21 cellular contexts compared by ENCODE assay signal in the genomic region with DNA sequence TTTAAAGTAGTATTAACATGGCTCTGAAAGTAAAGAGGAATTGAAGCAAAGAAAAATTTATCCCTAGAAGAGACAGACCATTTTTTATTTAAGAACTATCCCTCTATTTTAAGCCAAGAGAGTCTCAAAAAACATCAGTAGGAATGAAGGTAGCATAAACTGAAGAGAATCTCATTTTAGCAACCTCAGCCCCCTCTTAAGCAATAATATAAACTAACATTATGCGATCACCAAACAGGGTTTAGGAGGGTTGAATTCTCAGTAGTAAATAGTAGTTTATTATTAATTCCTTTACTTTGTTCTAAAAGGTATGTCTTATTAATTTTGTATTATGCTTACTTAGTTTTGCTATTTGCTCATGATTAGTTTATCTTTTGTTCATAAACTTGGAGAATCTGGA.
"Had no signal": no experiment of that assay in that cellular context is flagged by ENCODE, and none has a peak within 500 bp of the region (broad histone marks: within the 10 kb centered on the region; RNA-seq: fewer than 3 reads in every experiment).

No MANE protein-coding gene starts in this region.

- H3K27me3 ChIP-seq: dorsolateral prefrontal cortex, foreskin keratinocyte, gastroesophageal sphincter, heart left ventricle, hepatocyte, left lung had no signal

- H3K36me3 ChIP-seq: gastroesophageal sphincter, heart left ventricle, left lung, lower lobe of right lung had no signal

- H3K27ac ChIP-seq: coronary artery, dorsolateral prefrontal cortex, foreskin keratinocyte, gastroesophageal sphincter, heart left ventricle, hepatocyte, left lung, lower lobe of right lung had no signal

- DNase-seq: dermis blood vessel endothelial cell; dorsolateral prefrontal cortex; effector CD4-positive, alpha-beta T cell; effector memory CD4-positive, alpha-beta T cell; heart left ventricle; hypothalamus; immature natural killer cell; islet precursor cell; kidney; kidney glomerular epithelial cell; left colon; left lung; left ventricle myocardium superior; lower lobe of right lung; mesenchymal stem cell; mucosa of descending colon; naive B cell had no signal

- H3K4me1 ChIP-seq: foreskin keratinocyte, gastroesophageal sphincter, heart left ventricle, left lung, lower lobe of right lung had no signal

- ATAC-seq: foreskin keratinocyte, gastroesophageal sphincter, heart left ventricle, left colon, left lung, left ventricle myocardium superior, lower lobe of right lung, mucosa of descending colon had no signal

- H3K9me3 ChIP-seq: gastroesophageal sphincter, heart left ventricle, left lung, lower lobe of right lung, mucosa of descending colon had no signal

- H3K4me3 ChIP-seq: coronary artery, dorsolateral prefrontal cortex, gastroesophageal sphincter, heart left ventricle, hepatocyte, left lung, lower lobe of right lung, mucosa of descending colon had no signal
